ENCODE assay signal across 8 cellular contexts in genomic region chrX:51336584-51336983, GRCh38. TPM values are rescaled to one million over a fixed set of nuclear protein-coding genes. Genes with fewer than 3 reads are reported as not detected.
DNase-seq lines count a peak whose midpoint lies in the region; ATAC-seq and TF ChIP-seq lines count a peak whose summit lies in the region.

No MANE protein-coding gene starts in this region.

- no peak overlapping the region for H3K27ac Mint-ChIP-seq in WTC11

- H3K4me3 Mint-ChIP-seq in WTC11, result no peak overlapping the region

- H3K4me3 ChIP-seq in BE2C (ENCODE audit: low read depth, low read length) (no peak overlapping the region), prostate gland (no peak overlapping the region)

- in situ Hi-C loops in GM13976 (cut with MboI; ENCODE audit: low sequenced_read_pairs, unreplicated experiment), result no loop called here

- CTCF ChIA-PET in WTC11 (lab: Charles Lee), result interaction anchor here (0.6 to 3.9 kb wide), 13 partner anchors 26 to 1711 kb away, joined by 3 to 53 read pairs (median 4); no protein-coding TSS in a partner anchor

- TF ChIP-seq CTCF in BE2C (IDR thresholded peaks at IDR 0.05; ENCODE audit: low read depth, low read length) (peak; percentile 48), GM13976 (IDR thresholded peaks at IDR 0.05; ENCODE audit: borderline replicate concordance, control extremely low read depth, extremely low read depth, insufficient read depth, missing control alignments) (peak; percentile 28), WTC11 (IDR thresholded peaks at IDR 0.05) (no peak; the same call in 1 of the 2 replicates), prostate gland (IDR thresholded peaks at IDR 0.05) (peak in 3 of 4 experiments; percentile 41 to 52 (median 45))

- H3K9me3 ChIP-seq in BE2C (no peaks in the 10 kb centered on the region), prostate gland (no peaks in the 10 kb centered on the region)

- H3K9me3 Mint-ChIP-seq in WTC11, result no peaks in the 10 kb centered on the region

- DNase-seq in BE2C (peak; percentile 15), GM13976 (ENCODE audit: low spot score) (peak; percentile 46), LHCN-M2 (ENCODE audit: low read depth) (peak; percentile 1), WTC11 (ENCODE audit: low spot score) (peak; percentile 10), fibroblast of the conjunctiva (ENCODE audit: low read depth) (peak; percentile 30), prostate gland (ENCODE audit: low spot score) (peak; percentile 10), cortex of kidney (lab: John Stamatoyannopoulos, UW) (no peak)

- H3K36me3 ChIP-seq in BE2C (no peaks in the 10 kb centered on the region), prostate gland (no peaks in the 10 kb centered on the region)

- POLR2A ChIA-PET in WTC11 (lab: Charles Lee), result no interaction called here

- no peak for TF ChIP-seq POLR2A in prostate gland (IDR thresholded peaks at IDR 0.05)

- H3K27me3 Mint-ChIP-seq in WTC11 (ENCODE audit: low read depth), result 0 out of 2 replicates have a peak, but pooled peaks cover 3% of the 10 kb centered on the region

- no peaks in the 10 kb centered on the region for H3K4me1 ChIP-seq in BE2C
- no peaks in the 10 kb centered on the region for H3K4me1 ChIP-seq in prostate gland (replicated peaks)

- no peak overlapping the region for H3K27ac ChIP-seq in prostate gland

- H3K36me3 Mint-ChIP-seq in WTC11, result no peaks in the 10 kb centered on the region

- H3K4me1 Mint-ChIP-seq in WTC11, result peaks cover 22% of the 10 kb centered on the region

- H3K27me3 ChIP-seq in BE2C (no peaks in the 10 kb centered on the region), prostate gland (replicated peaks; ENCODE audit: insufficient read depth) (no peaks in the 10 kb centered on the region)

- ATAC-seq in WTC11 (peak; percentile 44), HG03095 (IDR thresholded peaks at IDR 0.05; ENCODE audit: unreplicated experiment) (no peak)

- intact Hi-C loops in prostate gland (cut with DNase I), result loop anchor here (5.0 kb wide), 1 partner anchor 86 kb away; no protein-coding TSS in a partner anchor

- 7% methylated on average over 3 of the region's 3 CpGs for WGBS in prostate gland

TF ChIP-seq in WTC11, 78 proteins besides CTCF, POLR2A, EP300 and RAD21:
- TF ChIP-seq KAT7 (CRISPR knock-in tag; IDR thresholded peaks at IDR 0.05; ENCODE audit: borderline replicate concordance), result no peak
- TF ChIP-seq ZNF219 (CRISPR knock-in tag; IDR thresholded peaks at IDR 0.05; ENCODE audit: borderline replicate concordance), result no peak
- no peak for TF ChIP-seq ZNF671 (CRISPR knock-in tag; IDR thresholded peaks at IDR 0.05)
- TF ChIP-seq, protein P1, sequence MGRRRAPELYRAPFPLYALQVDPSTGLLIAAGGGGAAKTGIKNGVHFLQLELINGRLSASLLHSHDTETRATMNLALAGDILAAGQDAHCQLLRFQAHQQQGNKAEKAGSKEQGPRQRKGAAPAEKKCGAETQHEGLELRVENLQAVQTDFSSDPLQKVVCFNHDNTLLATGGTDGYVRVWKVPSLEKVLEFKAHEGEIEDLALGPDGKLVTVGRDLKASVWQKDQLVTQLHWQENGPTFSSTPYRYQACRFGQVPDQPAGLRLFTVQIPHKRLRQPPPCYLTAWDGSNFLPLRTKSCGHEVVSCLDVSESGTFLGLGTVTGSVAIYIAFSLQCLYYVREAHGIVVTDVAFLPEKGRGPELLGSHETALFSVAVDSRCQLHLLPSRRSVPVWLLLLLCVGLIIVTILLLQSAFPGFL (CRISPR knock-in tag; IDR thresholded peaks at IDR 0.05; ENCODE audit: borderline replicate concordance), result no peak
- TF ChIP-seq USF1 (CRISPR knock-in tag; IDR thresholded peaks at IDR 0.05), result no peak
TF ChIP-seq in WTC11: peak in this region for 0.

RNA-seq across cellular contexts. Expression of gene NUDT10, which starts 4.0 kb away (rescaled TPM):
- polyA plus RNA-seq in BE2C (2012; ENCODE audit: insufficient read depth, insufficient read length, low read depth), result 0.65 TPM
- total RNA-seq in LHCN-M2 (2014; rRNA removed), result 1.1 and 1.2 TPM in 2 replicates
- 0.11 TPM for polyA plus RNA-seq in LHCN-M2 (2012)
- 17.7 to 22.2 TPM (median 18.1 TPM) in 3 replicates for total RNA-seq in WTC11 (2021)
- 100 to 1,000 TPM in 1 of 2 donors, 10 to 100 TPM in 1; 14.2 to 127 TPM for total RNA-seq in prostate gland
